ENCODE assay signal across 1 cellular context in the genomic region with DNA sequence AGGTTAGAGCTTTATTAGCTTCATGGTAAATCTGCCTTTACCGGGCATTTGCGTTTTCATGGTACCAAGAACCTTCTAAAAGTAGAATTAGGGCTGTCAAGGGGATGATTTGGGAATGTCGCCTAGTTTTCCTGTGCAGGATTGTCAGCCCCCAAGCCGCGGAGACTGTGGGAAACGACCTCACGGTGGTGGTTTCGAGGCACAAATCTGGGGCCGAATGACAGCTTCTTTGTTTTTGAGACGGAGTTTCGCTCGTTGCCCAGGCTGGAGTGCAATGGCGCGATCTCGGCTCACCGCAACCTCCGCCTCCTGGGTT.
TF ChIP-seq lines count a peak whose summit lies in the region.

No MANE protein-coding gene starts in this region.

TF ChIP-seq in HCT116, 20 proteins besides CTCF, POLR2A, EP300 and RAD21 (continued from another document):
- no peak for TF ChIP-seq EGR1 (IDR thresholded peaks at IDR 0.05; ENCODE audit: low read depth)
- TF ChIP-seq ZBTB33 (IDR thresholded peaks at IDR 0.05; ENCODE audit: extremely low read depth, insufficient replicate concordance, low read length): no peak
